In the genomic region with DNA sequence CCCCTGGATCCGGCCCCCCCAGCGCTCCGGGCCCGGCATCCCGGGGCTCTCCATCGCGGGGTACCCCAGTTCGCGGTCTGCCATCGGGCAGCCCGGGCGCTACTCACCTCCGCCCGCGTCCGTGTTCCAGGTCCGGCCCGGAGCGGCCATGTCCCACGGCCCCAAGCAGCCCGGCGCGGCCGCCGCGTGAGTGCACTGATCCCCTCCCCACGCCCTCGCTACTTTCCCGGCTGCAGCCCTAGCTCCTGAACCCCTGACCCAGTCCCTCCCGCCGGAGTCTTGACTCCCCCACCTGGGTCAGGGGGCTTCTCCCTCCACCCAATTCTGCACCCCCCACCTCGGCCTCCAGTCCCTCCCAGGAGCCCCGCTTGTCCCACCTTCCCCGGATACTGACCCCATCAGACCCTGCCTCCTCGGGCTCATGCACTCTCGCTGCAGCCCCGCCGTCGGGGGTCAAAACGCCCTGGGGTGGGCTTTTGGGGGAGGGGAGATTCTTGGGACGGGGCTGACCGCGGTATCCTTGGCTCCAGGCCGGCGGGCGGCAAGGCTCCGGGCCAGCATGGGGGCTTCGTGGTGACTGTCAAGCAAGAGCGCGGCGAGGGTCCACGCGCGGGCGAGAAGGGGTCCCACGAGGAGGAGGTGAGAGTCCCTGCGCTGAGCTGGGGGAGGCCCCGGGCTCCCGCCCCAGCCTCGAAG, we compare ENCODE assay signal across 8 cellular contexts. TPM values are rescaled to one million over a fixed set of nuclear protein-coding genes. Genes with fewer than 3 reads are reported as not detected.
DNase-seq lines count a peak whose midpoint lies in the region; ATAC-seq and TF ChIP-seq lines count a peak whose summit lies in the region.

No MANE protein-coding gene starts in this region.

- H3K27me3 Mint-ChIP-seq in activated B cell treated with CpG ODN at 0.5 μM for 24 hours, result no peaks in the 10 kb centered on the region

- no peak overlapping the region for H3K27ac Mint-ChIP-seq in activated B cell treated with CpG ODN at 0.5 μM for 24 hours

- peak overlapping the region; percentile 72 to 74 (median 74) for H3K4me3 ChIP-seq in skeletal muscle tissue (ENCODE audit: low read length in 3 of 3)

- H3K9ac ChIP-seq in skeletal muscle tissue (ENCODE audit: low read depth in 1 of 3, low read length in 3 of 3), result peak overlapping the region; percentile 72 to 75 (median 72)

- H3K36me3 Mint-ChIP-seq in activated B cell treated with CpG ODN at 0.5 μM for 24 hours (ENCODE audit: low read depth), result peaks cover 9% of the 10 kb centered on the region

- POLR2A ChIA-PET in activated B cell treated with CpG ODN at 0.5 μM for 24 hours (lab: Charles Lee), result interaction anchor here (0.6 to 1.8 kb wide), 5 partner anchors 16 to 189 kb away, joined by 3 to 7 read pairs (median 3); a partner anchor contains a TSS

- H3K9me3 ChIP-seq in skeletal muscle tissue (ENCODE audit: control insufficient read depth in 3 of 3, low read length in 3 of 3), result no peaks in the 10 kb centered on the region

- no peaks in the 10 kb centered on the region for H3K27me3 ChIP-seq in skeletal muscle tissue (ENCODE audit: control insufficient read depth in 3 of 3, insufficient read depth in 3 of 3, low read length in 3 of 3)

- peak overlapping the region; percentile 12 for H3K27ac ChIP-seq in skeletal muscle tissue (ENCODE audit: low read depth, low read length)

- DNase-seq in activated B cell treated with CpG ODN at 0.5 μM for 24 hours (no peak), left ventricle myocardium superior (no peak), NCI-H128 (lab: John Stamatoyannopoulos, UW; ENCODE audit: unreplicated experiment) (no peak)

- peaks cover 19% of the 10 kb centered on the region for H3K4me1 Mint-ChIP-seq in activated B cell treated with CpG ODN at 0.5 μM for 24 hours

- ATAC-seq in GM18867 (IDR thresholded peaks at IDR 0.05; ENCODE audit: unreplicated experiment), result peak; percentile 4
- peak; percentile 9 for ATAC-seq in HG03045 (IDR thresholded peaks at IDR 0.05; ENCODE audit: unreplicated experiment)
- no peak for ATAC-seq in activated B cell treated with CpG ODN at 0.5 μM for 24 hours (ENCODE audit: low read depth)
- peak; percentile 11 for ATAC-seq in left ventricle myocardium superior
- ATAC-seq in GM21737 (IDR thresholded peaks at IDR 0.05; ENCODE audit: unreplicated experiment), result no peak
- ATAC-seq in GM21390 (IDR thresholded peaks at IDR 0.05; ENCODE audit: unreplicated experiment), result no peak

- no peaks in the 10 kb centered on the region for H3K9me3 Mint-ChIP-seq in activated B cell treated with CpG ODN at 0.5 μM for 24 hours

- H3K4me1 ChIP-seq in skeletal muscle tissue (ENCODE audit: control insufficient read depth in 3 of 3, insufficient read depth in 3 of 3, low read length in 3 of 3), result peaks cover 15 to 19% (median 17%) of the 10 kb centered on the region in 3 donors

- H3K36me3 ChIP-seq in skeletal muscle tissue (ENCODE audit: control insufficient read depth in 3 of 3, insufficient read depth in 3 of 3, low read length in 3 of 3), result no peaks in the 10 kb centered on the region

- intact Hi-C loops in activated B cell treated with CpG ODN at 0.5 μM for 24 hours (cut with micrococcal nuclease), result loop anchor here (5.0 to 10.0 kb wide), 3 partner anchors 189 to 399 kb away; a partner anchor contains a TSS
- intact Hi-C loops in left ventricle myocardium superior (cut with micrococcal nuclease), result no loop called here

- peak overlapping the region; percentile 80 for H3K4me3 Mint-ChIP-seq in activated B cell treated with CpG ODN at 0.5 μM for 24 hours

- TF ChIP-seq CTCF in activated B cell treated with CpG ODN at 0.5 μM for 24 hours (IDR thresholded peaks at IDR 0.05), result no peak

- CTCF ChIA-PET in activated B cell treated with CpG ODN at 0.5 μM for 24 hours (lab: Charles Lee), result no interaction called here

RNA-seq across cellular contexts. Expression of a gene that starts 0.6 kb away (rescaled TPM):
- total RNA-seq in activated B cell treated with CpG ODN at 0.5 μM for 24 hours (46.0 and 51.0 TPM in 2 replicates), left ventricle myocardium superior (36.9 TPM), skeletal muscle tissue (28.7 TPM)

RNA-seq across cellular contexts. Expression of a gene that starts 12.0 kb away (rescaled TPM):
- 0.24 and 0.29 TPM in 2 replicates for total RNA-seq in activated B cell treated with CpG ODN at 0.5 μM for 24 hours
- 1.9 TPM for total RNA-seq in left ventricle myocardium superior
- not detected for total RNA-seq in skeletal muscle tissue

RNA-seq across cellular contexts. Expression of a gene that starts 15.9 kb away (rescaled TPM):
- 59.2 and 76.9 TPM in 2 replicates for total RNA-seq in activated B cell treated with CpG ODN at 0.5 μM for 24 hours
- total RNA-seq in left ventricle myocardium superior, result 21.8 TPM
- total RNA-seq in skeletal muscle tissue, result 18.8 TPM

RNA-seq across cellular contexts. Expression of a gene that starts 33.4 kb away (rescaled TPM):
- total RNA-seq in activated B cell treated with CpG ODN at 0.5 μM for 24 hours (0.39 and 0.47 TPM in 2 replicates), left ventricle myocardium superior (2.0 TPM), skeletal muscle tissue (under 0.01 TPM)

RNA-seq across cellular contexts. Expression of a gene that starts 34.3 kb away (rescaled TPM):
- 7.1 and 8.1 TPM in 2 replicates for total RNA-seq in activated B cell treated with CpG ODN at 0.5 μM for 24 hours
- total RNA-seq in left ventricle myocardium superior, result 0.40 TPM
- not detected for total RNA-seq in skeletal muscle tissue

Comparison
In these comparisons a context has a peak if more than half of its experiments do, and no peak if none do; other contexts are left out.
1. ATAC-seq: peak in GM18867 (single experiment), HG03045 (single experiment) and left ventricle myocardium superior (single experiment); none in activated B cell treated with CpG ODN at 0.5 μM for 24 hours (single experiment), GM21737 (single experiment) and GM21390 (single experiment).